27 cellular contexts compared by ENCODE assay signal in genomic region chr9:124005372-124005771, GRCh38. TPM values are rescaled to one million over a fixed set of nuclear protein-coding genes. Genes with fewer than 3 reads are reported as not detected.
"Had no signal": no experiment of that assay in that cellular context is flagged by ENCODE, and none has a peak within 500 bp of the region (broad histone marks: within the 10 kb centered on the region; RNA-seq: fewer than 3 reads in every experiment).

No MANE protein-coding gene starts in this region.

- H3K27ac ChIP-seq: body of pancreas, hepatocyte, sigmoid colon, stomach, suprapubic skin, tibial nerve had no signal

- H3K36me3 Mint-ChIP-seq: stimulated activated memory B cell treated with anti-CD40 and anti-IgM and Interleukin-4, amounts not matched to agents 10 μg/mL and 1 μg/mL and 100 μg/mL, for 72 hours had no signal

- H3K4me3 ChIP-seq: body of pancreas, hepatocyte, sigmoid colon, smooth muscle cell, stomach, suprapubic skin, tibial nerve had no signal

- H3K4me3 Mint-ChIP-seq: activated CD4-positive, alpha-beta memory T cell treated with anti-CD3 and anti-CD28 coated beads, Interleukin-2, amount 10 ng/mL, durations not matched to agents 7 days and 5 days; activated CD4-positive, alpha-beta T cell treated with anti-CD3 and anti-CD28 coated beads, Interleukin-2, amount 10 ng/mL, durations not matched to agents 24 days and 14 days; activated naive CD8-positive, alpha-beta T cell treated with anti-CD3 and anti-CD28 coated beads, Interleukin-2, amount 50 U/mL, for 24 hours; dendritic cell treated with granulocyte-macrophage colony-stimulating factor and Interleukin-4, amounts not matched to agents 40 ng/mL and 50 ng/mL, for 4 days; nephron; stimulated activated memory B cell treated with anti-CD40 and anti-IgM and Interleukin-4, amounts not matched to agents 10 μg/mL and 1 μg/mL and 100 μg/mL, for 72 hours; T-helper 17 cell had no signal

- ATAC-seq: activated naive CD8-positive, alpha-beta T cell treated with anti-CD3 and anti-CD28 coated beads, Interleukin-2, amount 50 U/mL, for 24 hours; body of pancreas; esophagus mucosa; left ventricle myocardium superior; stimulated activated memory B cell treated with anti-CD40 and anti-IgM and Interleukin-4, amounts not matched to agents 10 μg/mL and 1 μg/mL and 100 μg/mL, for 72 hours; T-helper 17 cell had no signal

- DNase-seq: activated CD4-positive, alpha-beta memory T cell treated with anti-CD3 and anti-CD28 coated beads, Interleukin-2, amount 10 ng/mL, durations not matched to agents 7 days and 5 days; activated CD4-positive, alpha-beta T cell treated with anti-CD3 and anti-CD28 coated beads, Interleukin-2, amount 10 ng/mL, durations not matched to agents 24 days and 14 days; activated gamma-delta T cell; activated naive CD4-positive, alpha-beta T cell treated with anti-CD3 and anti-CD28 coated beads, Interleukin-2, amount 50 U/mL, for 16 hours; activated naive CD8-positive, alpha-beta T cell treated with anti-CD3 and anti-CD28 coated beads, Interleukin-2, amount 50 U/mL, for 24 hours; body of pancreas; effector CD4-positive, alpha-beta T cell; glutamatergic neuron; left ventricle myocardium superior; mammary epithelial cell; midbrain; nucleus accumbens; retina; sigmoid colon; stimulated activated CD4-positive, alpha-beta T cell treated with anti-CD3 and anti-CD28 coated beads, Interleukin-15, amount 100 ng/mL, for 24 hours; stomach; T-helper 17 cell had no signal

- H3K9me3 ChIP-seq: body of pancreas, sigmoid colon, stomach, suprapubic skin, tibial nerve had no signal

- H3K9me3 Mint-ChIP-seq: activated CD4-positive, alpha-beta memory T cell treated with anti-CD3 and anti-CD28 coated beads, Interleukin-2, amount 10 ng/mL, durations not matched to agents 7 days and 5 days; activated naive CD8-positive, alpha-beta T cell treated with anti-CD3 and anti-CD28 coated beads, Interleukin-2, amount 50 U/mL, for 24 hours; dendritic cell treated with granulocyte-macrophage colony-stimulating factor and Interleukin-4, amounts not matched to agents 40 ng/mL and 50 ng/mL, for 4 days; nephron; stimulated activated memory B cell treated with anti-CD40 and anti-IgM and Interleukin-4, amounts not matched to agents 10 μg/mL and 1 μg/mL and 100 μg/mL, for 72 hours had no signal

- H3K36me3 ChIP-seq: sigmoid colon, stomach, suprapubic skin, tibial nerve had no signal

- H3K27ac Mint-ChIP-seq: activated CD4-positive, alpha-beta memory T cell treated with anti-CD3 and anti-CD28 coated beads, Interleukin-2, amount 10 ng/mL, durations not matched to agents 7 days and 5 days; activated CD4-positive, alpha-beta T cell treated with anti-CD3 and anti-CD28 coated beads, Interleukin-2, amount 10 ng/mL, durations not matched to agents 24 days and 14 days; activated naive CD8-positive, alpha-beta T cell treated with anti-CD3 and anti-CD28 coated beads, Interleukin-2, amount 50 U/mL, for 24 hours; dendritic cell treated with granulocyte-macrophage colony-stimulating factor and Interleukin-4, amounts not matched to agents 40 ng/mL and 50 ng/mL, for 4 days; nephron; progenitor cell of endocrine pancreas; stimulated activated memory B cell treated with anti-CD40 and anti-IgM and Interleukin-4, amounts not matched to agents 10 μg/mL and 1 μg/mL and 100 μg/mL, for 72 hours; T-helper 17 cell had no signal

RNA-seq across cellular contexts. Expression of gene LHX2, which starts 6.2 kb away (rescaled TPM):
- total RNA-seq: activated CD4-positive, alpha-beta memory T cell treated with anti-CD3 and anti-CD28 coated beads, Interleukin-2, amount 10 ng/mL, durations not matched to agents 7 days and 5 days; activated CD4-positive, alpha-beta T cell treated with anti-CD3 and anti-CD28 coated beads, Interleukin-2, amount 10 ng/mL, durations not matched to agents 24 days and 14 days; body of pancreas; esophagus mucosa; hepatocyte; left ventricle myocardium superior; mammary epithelial cell; progenitor cell of endocrine pancreas; smooth muscle cell; T-helper 17 cell; tibial nerve; urinary bladder had no signal
